Comparison of ENCODE assay signal across 1 cellular context in the genomic region with DNA sequence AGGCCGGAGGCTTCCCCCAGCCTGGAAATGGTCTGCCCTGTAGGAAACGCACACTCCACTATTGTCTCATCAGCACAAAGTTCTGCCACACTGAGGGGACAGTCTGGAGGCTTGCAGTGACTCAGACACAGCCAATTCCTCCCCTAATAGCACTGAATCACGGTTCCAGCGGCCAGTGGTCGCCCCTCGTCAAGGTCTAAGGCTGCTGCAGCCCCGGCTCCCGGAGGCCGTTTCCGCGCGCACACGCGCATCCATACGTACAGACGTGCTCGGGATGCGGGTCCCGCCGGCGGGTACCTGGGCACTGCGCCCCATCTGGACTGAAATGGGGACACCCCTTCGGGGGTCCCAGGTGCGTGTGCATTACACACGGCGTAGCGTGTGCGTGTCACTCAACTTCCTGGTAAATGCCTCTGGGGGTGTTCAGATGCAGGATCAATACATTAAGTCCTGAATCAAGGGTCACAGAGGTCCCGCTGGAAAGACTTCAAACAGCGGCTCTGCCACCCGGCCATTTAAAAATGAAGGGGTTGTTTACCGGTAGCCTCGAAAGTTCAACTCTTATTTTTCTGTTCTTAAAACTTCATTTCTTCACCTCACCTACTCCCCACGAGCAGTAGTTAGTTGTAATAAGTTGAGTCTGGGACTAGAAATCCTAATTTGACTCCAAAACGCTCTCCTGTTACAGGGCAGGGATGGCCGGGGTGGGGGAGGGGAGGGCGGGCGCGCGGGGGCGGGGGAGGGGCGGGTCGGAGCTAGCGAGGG.
A peak's percentile ranks its signal among the peaks of the same experiment; 100 is the strongest.
TF ChIP-seq lines count a peak whose summit lies in the region.

No MANE protein-coding gene starts in this region.

TF ChIP-seq in HepG2, 621 proteins besides CTCF, POLR2A, EP300 and RAD21 (continued from another document and continues in another):
- TF ChIP-seq, protein P1, sequence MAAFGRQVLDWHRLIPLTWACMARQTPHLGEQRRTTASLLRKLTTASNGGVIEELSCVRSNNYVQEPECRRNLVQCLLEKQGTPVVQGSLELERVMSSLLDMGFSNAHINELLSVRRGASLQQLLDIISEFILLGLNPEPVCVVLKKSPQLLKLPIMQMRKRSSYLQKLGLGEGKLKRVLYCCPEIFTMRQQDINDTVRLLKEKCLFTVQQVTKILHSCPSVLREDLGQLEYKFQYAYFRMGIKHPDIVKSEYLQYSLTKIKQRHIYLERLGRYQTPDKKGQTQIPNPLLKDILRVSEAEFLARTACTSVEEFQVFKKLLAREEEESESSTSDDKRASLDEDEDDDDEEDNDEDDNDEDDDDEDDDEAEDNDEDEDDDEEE (CRISPR knock-in tag; IDR thresholded peaks at IDR 0.05) = 0 out of 2 replicates have a peak, but pooled peaks have one; percentile 45
- no peak for TF ChIP-seq ZNF234 (CRISPR knock-in tag; conservative IDR thresholded peaks at IDR 0.05)
- TF ChIP-seq, protein P2, sequence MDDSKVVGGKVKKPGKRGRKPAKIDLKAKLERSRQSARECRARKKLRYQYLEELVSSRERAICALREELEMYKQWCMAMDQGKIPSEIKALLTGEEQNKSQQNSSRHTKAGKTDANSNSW (CRISPR knock-in tag; IDR thresholded peaks at IDR 0.05; ENCODE audit: borderline replicate concordance) = no peak
- no peak for TF ChIP-seq RELA (CRISPR knock-in tag; IDR thresholded peaks at IDR 0.05)
- TF ChIP-seq ZKSCAN5 (CRISPR knock-in tag; IDR thresholded peaks at IDR 0.05) = 0 out of 2 replicates have a peak, but pooled peaks have one; percentile 23
- TF ChIP-seq, protein P3, sequence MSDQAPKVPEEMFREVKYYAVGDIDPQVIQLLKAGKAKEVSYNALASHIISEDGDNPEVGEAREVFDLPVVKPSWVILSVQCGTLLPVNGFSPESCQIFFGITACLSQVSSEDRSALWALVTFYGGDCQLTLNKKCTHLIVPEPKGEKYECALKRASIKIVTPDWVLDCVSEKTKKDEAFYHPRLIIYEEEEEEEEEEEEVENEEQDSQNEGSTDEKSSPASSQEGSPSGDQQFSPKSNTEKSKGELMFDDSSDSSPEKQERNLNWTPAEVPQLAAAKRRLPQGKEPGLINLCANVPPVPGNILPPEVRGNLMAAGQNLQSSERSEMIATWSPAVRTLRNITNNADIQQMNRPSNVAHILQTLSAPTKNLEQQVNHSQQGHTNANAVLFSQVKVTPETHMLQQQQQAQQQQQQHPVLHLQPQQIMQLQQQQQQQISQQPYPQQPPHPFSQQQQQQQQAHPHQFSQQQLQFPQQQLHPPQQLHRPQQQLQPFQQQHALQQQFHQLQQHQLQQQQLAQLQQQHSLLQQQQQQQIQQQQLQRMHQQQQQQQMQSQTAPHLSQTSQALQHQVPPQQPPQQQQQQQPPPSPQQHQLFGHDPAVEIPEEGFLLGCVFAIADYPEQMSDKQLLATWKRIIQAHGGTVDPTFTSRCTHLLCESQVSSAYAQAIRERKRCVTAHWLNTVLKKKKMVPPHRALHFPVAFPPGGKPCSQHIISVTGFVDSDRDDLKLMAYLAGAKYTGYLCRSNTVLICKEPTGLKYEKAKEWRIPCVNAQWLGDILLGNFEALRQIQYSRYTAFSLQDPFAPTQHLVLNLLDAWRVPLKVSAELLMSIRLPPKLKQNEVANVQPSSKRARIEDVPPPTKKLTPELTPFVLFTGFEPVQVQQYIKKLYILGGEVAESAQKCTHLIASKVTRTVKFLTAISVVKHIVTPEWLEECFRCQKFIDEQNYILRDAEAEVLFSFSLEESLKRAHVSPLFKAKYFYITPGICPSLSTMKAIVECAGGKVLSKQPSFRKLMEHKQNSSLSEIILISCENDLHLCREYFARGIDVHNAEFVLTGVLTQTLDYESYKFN (CRISPR knock-in tag; conservative IDR thresholded peaks at IDR 0.05) = peak; percentile 6; the same call in 1 of the 2 replicates
- no peak for TF ChIP-seq SCMH1 (CRISPR knock-in tag; IDR thresholded peaks at IDR 0.05; ENCODE audit: borderline replicate concordance)
- no peak for TF ChIP-seq SP1 (IDR thresholded peaks at IDR 0.05)
- no peak for TF ChIP-seq SP1 (CRISPR knock-in tag; IDR thresholded peaks at IDR 0.05)
- TF ChIP-seq HIVEP1 (CRISPR knock-in tag; IDR thresholded peaks at IDR 0.05) = 0 out of 2 replicates have a peak, but pooled peaks have one; percentile 49
- no peak for TF ChIP-seq ZNF768 (CRISPR knock-in tag; IDR thresholded peaks at IDR 0.05)
- TF ChIP-seq ADNP (CRISPR knock-in tag; IDR thresholded peaks at IDR 0.05) = no peak
- TF ChIP-seq ZFP62 (CRISPR knock-in tag; IDR thresholded peaks at IDR 0.05) = no peak
- TF ChIP-seq TAF15 (IDR thresholded peaks at IDR 0.05; ENCODE audit: low read depth, low read length, poor library complexity, severe bottlenecking) = no peak
- no peak for TF ChIP-seq ZNF75D (CRISPR knock-in tag; IDR thresholded peaks at IDR 0.05; ENCODE audit: borderline replicate concordance)
- TF ChIP-seq, protein P4, sequence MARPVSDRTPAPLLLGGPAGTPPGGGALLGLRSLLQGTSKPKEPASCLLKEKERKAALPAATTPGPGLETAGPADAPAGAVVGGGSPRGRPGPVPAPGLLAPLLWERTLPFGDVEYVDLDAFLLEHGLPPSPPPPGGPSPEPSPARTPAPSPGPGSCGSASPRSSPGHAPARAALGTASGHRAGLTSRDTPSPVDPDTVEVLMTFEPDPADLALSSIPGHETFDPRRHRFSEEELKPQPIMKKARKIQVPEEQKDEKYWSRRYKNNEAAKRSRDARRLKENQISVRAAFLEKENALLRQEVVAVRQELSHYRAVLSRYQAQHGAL (CRISPR knock-in tag; IDR thresholded peaks at IDR 0.05; ENCODE audit: not compliant biosample characterization) = no peak
- TF ChIP-seq KAT7 (CRISPR knock-in tag; IDR thresholded peaks at IDR 0.05; ENCODE audit: borderline replicate concordance) = no peak
- TF ChIP-seq ZBTB20 (CRISPR knock-in tag; IDR thresholded peaks at IDR 0.05; ENCODE audit: borderline replicate concordance, low read depth) = 0 out of 2 replicates have a peak, but pooled peaks have one; percentile 19
- TF ChIP-seq, protein P5, sequence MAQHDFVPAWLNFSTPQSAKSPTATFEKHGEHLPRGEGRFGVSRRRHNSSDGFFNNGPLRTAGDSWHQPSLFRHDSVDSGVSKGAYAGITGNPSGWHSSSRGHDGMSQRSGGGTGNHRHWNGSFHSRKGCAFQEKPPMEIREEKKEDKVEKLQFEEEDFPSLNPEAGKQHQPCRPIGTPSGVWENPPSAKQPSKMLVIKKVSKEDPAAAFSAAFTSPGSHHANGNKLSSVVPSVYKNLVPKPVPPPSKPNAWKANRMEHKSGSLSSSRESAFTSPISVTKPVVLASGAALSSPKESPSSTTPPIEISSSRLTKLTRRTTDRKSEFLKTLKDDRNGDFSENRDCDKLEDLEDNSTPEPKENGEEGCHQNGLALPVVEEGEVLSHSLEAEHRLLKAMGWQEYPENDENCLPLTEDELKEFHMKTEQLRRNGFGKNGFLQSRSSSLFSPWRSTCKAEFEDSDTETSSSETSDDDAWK (CRISPR knock-in tag; IDR thresholded peaks at IDR 0.05) = no peak
- TF ChIP-seq ARNT (IDR thresholded peaks at IDR 0.05) = no peak
- TF ChIP-seq MXI1 (IDR thresholded peaks at IDR 0.05; ENCODE audit: borderline replicate concordance, low read depth, low read length) = peak; percentile 56; the same call in 1 of the 3 replicates
- no peak for TF ChIP-seq TBX3 (IDR thresholded peaks at IDR 0.05; ENCODE audit: borderline replicate concordance)
- TF ChIP-seq, protein P6, sequence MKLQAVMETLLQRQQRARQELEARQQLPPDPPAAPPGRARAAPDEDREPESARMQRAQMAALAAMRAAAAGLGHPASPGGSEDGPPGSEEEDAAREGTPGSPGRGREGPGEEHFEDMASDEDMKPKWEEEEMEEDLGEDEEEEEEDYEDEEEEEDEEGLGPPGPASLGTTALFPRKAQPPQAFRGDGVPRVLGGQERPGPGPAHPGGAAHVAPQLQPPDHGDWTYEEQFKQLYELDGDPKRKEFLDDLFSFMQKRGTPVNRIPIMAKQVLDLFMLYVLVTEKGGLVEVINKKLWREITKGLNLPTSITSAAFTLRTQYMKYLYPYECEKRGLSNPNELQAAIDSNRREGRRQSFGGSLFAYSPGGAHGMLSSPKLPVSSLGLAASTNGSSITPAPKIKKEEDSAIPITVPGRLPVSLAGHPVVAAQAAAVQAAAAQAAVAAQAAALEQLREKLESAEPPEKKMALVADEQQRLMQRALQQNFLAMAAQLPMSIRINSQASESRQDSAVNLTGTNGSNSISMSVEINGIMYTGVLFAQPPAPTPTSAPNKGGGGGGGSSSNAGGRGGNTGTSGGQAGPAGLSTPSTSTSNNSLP (IDR thresholded peaks at IDR 0.05; ENCODE audit: low read depth, low read length) = no peak
- no peak for TF ChIP-seq PCBP1 (IDR thresholded peaks at IDR 0.05; ENCODE audit: borderline replicate concordance, low read depth, low read length)
- no peak for TF ChIP-seq ZNF383 (CRISPR knock-in tag; IDR thresholded peaks at IDR 0.05; ENCODE audit: borderline replicate concordance)
- TF ChIP-seq, protein P7, sequence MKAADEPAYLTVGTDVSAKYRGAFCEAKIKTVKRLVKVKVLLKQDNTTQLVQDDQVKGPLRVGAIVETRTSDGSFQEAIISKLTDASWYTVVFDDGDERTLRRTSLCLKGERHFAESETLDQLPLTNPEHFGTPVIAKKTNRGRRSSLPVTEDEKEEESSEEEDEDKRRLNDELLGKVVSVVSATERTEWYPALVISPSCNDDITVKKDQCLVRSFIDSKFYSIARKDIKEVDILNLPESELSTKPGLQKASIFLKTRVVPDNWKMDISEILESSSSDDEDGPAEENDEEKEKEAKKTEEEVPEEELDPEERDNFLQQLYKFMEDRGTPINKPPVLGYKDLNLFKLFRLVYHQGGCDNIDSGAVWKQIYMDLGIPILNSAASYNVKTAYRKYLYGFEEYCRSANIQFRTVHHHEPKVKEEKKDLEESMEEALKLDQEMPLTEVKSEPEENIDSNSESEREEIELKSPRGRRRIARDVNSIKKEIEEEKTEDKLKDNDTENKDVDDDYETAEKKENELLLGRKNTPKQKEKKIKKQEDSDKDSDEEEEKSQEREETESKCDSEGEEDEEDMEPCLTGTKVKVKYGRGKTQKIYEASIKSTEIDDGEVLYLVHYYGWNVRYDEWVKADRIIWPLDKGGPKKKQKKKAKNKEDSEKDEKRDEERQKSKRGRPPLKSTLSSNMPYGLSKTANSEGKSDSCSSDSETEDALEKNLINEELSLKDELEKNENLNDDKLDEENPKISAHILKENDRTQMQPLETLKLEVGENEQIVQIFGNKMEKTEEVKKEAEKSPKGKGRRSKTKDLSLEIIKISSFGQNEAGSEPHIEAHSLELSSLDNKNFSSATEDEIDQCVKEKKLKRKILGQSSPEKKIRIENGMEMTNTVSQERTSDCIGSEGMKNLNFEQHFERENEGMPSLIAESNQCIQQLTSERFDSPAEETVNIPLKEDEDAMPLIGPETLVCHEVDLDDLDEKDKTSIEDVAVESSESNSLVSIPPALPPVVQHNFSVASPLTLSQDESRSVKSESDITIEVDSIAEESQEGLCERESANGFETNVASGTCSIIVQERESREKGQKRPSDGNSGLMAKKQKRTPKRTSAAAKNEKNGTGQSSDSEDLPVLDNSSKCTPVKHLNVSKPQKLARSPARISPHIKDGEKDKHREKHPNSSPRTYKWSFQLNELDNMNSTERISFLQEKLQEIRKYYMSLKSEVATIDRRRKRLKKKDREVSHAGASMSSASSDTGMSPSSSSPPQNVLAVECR (CRISPR knock-in tag; IDR thresholded peaks at IDR 0.05; ENCODE audit: borderline replicate concordance) = 0 out of 2 replicates have a peak, but pooled peaks have one; percentile 34
- no peak for TF ChIP-seq HOXA5 (CRISPR knock-in tag; IDR thresholded peaks at IDR 0.05)
- no peak for TF ChIP-seq SNRNP70 (IDR thresholded peaks at IDR 0.05; ENCODE audit: low read depth, low read length)
- TF ChIP-seq, protein P8, sequence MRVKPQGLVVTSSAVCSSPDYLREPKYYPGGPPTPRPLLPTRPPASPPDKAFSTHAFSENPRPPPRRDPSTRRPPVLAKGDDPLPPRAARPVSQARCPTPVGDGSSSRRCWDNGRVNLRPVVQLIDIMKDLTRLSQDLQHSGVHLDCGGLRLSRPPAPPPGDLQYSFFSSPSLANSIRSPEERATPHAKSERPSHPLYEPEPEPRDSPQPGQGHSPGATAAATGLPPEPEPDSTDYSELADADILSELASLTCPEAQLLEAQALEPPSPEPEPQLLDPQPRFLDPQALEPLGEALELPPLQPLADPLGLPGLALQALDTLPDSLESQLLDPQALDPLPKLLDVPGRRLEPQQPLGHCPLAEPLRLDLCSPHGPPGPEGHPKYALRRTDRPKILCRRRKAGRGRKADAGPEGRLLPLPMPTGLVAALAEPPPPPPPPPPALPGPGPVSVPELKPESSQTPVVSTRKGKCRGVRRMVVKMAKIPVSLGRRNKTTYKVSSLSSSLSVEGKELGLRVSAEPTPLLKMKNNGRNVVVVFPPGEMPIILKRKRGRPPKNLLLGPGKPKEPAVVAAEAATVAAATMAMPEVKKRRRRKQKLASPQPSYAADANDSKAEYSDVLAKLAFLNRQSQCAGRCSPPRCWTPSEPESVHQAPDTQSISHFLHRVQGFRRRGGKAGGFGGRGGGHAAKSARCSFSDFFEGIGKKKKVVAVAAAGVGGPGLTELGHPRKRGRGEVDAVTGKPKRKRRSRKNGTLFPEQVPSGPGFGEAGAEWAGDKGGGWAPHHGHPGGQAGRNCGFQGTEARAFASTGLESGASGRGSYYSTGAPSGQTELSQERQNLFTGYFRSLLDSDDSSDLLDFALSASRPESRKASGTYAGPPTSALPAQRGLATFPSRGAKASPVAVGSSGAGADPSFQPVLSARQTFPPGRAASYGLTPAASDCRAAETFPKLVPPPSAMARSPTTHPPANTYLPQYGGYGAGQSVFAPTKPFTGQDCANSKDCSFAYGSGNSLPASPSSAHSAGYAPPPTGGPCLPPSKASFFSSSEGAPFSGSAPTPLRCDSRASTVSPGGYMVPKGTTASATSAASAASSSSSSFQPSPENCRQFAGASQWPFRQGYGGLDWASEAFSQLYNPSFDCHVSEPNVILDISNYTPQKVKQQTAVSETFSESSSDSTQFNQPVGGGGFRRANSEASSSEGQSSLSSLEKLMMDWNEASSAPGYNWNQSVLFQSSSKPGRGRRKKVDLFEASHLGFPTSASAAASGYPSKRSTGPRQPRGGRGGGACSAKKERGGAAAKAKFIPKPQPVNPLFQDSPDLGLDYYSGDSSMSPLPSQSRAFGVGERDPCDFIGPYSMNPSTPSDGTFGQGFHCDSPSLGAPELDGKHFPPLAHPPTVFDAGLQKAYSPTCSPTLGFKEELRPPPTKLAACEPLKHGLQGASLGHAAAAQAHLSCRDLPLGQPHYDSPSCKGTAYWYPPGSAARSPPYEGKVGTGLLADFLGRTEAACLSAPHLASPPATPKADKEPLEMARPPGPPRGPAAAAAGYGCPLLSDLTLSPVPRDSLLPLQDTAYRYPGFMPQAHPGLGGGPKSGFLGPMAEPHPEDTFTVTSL (CRISPR knock-in tag; IDR thresholded peaks at IDR 0.05; ENCODE audit: borderline replicate concordance) = no peak
- no peak for TF ChIP-seq ZNF547 (CRISPR knock-in tag; IDR thresholded peaks at IDR 0.05)
- no peak for TF ChIP-seq MTA1 (CRISPR knock-in tag; IDR thresholded peaks at IDR 0.05; ENCODE audit: borderline replicate concordance)
- TF ChIP-seq TCF7 (IDR thresholded peaks at IDR 0.05; ENCODE audit: low read depth) = 0 out of 2 replicates have a peak, but pooled peaks have one; percentile 24
- no peak for TF ChIP-seq SPEN (CRISPR knock-in tag; IDR thresholded peaks at IDR 0.05; ENCODE audit: low read depth)
- TF ChIP-seq ETV6 (CRISPR knock-in tag; conservative IDR thresholded peaks at IDR 0.05) = no peak; the same call in 1 of the 2 replicates
